Comparison of ENCODE assay signal across 8 cellular contexts in genomic region chr3:141737828-141738635, GRCh38. TPM values are rescaled to one million over a fixed set of nuclear protein-coding genes. Genes with fewer than 3 reads are reported as not detected.
DNase-seq lines count a peak whose midpoint lies in the region; ATAC-seq and TF ChIP-seq lines count a peak whose summit lies in the region.

Gene RNF7, plus strand, starts transcription at chr3:141738298. Its CDS starts 44 bp downstream, at chr3:141738342.

- no peaks in the 10 kb centered on the region for H3K27me3 Mint-ChIP-seq in activated B cell treated with CpG ODN at 0.5 μM for 24 hours

- peak within 1 kb of the TSS; percentile 92 for H3K4me3 ChIP-seq in AG10803 (ENCODE audit: low read length)

- peak within 1 kb of the TSS; percentile 95 for H3K27ac ChIP-seq in caudate nucleus (ENCODE audit: low read depth, low read length)

- H3K27ac Mint-ChIP-seq in activated B cell treated with CpG ODN at 0.5 μM for 24 hours: peak within 1 kb of the TSS; percentile 96

- peaks cover 18% of the 10 kb centered on the region for H3K36me3 Mint-ChIP-seq in activated B cell treated with CpG ODN at 0.5 μM for 24 hours (ENCODE audit: low read depth)

- POLR2A ChIA-PET in activated B cell treated with CpG ODN at 0.5 μM for 24 hours (lab: Charles Lee): interaction anchor here (0.7 to 3.2 kb wide), 10 partner anchors 9 to 1263 kb away, joined by 3 to 42 read pairs (median 6); partner anchors contain the start of genes ATP1B3, U2SURP and XRN1

- peak; percentile 94 for DNase-seq in AG10803 (ENCODE audit: low read depth)
- DNase-seq in NCI-H345 (lab: John Stamatoyannopoulos, UW): peak; percentile 93
- peak; percentile 98 for DNase-seq in activated B cell treated with CpG ODN at 0.5 μM for 24 hours
- peak; percentile 39 to 98 (median 91) for DNase-seq in caudate nucleus (lab: John Stamatoyannopoulos, UW)
- peak; percentile 96 for DNase-seq in inferior parietal cortex (ENCODE audit: extremely low spot score)
- DNase-seq in stimulated activated CD4-positive, alpha-beta T cell treated with anti-CD3 and anti-CD28 coated beads, Interleukin-12 subunit alpha, Interleukin-12 subunit beta, amount 100 ng/mL, for 24 hours (ENCODE audit: low read depth in 2 of 2): peak; percentile 91 to 95

- TF ChIP-seq CTCF in AG10803 (conservative IDR thresholded peaks at IDR 0.05; ENCODE audit: low read length) (peak; percentile 43), activated B cell treated with CpG ODN at 0.5 μM for 24 hours (IDR thresholded peaks at IDR 0.05) (no peak)

- H3K4me1 Mint-ChIP-seq in activated B cell treated with CpG ODN at 0.5 μM for 24 hours: peaks cover 40% of the 10 kb centered on the region

- CTCF ChIA-PET in activated B cell treated with CpG ODN at 0.5 μM for 24 hours (lab: Charles Lee): interaction anchor here (0.9 to 2.8 kb wide), 8 partner anchors 132 to 506 kb away, joined by 3 to 25 read pairs (median 3); partner anchors contain the start of gene PXYLP1

- peak within 1 kb of the TSS; percentile 96 for H3K4me3 Mint-ChIP-seq in activated B cell treated with CpG ODN at 0.5 μM for 24 hours

- ATAC-seq in GM19023 (IDR thresholded peaks at IDR 0.05; ENCODE audit: unreplicated experiment) (peak; percentile 94), HG03280 (IDR thresholded peaks at IDR 0.05; ENCODE audit: unreplicated experiment) (peak; percentile 94), activated B cell treated with CpG ODN at 0.5 μM for 24 hours (ENCODE audit: low read depth) (peak; percentile 93)

- H3K9me3 Mint-ChIP-seq in activated B cell treated with CpG ODN at 0.5 μM for 24 hours: no peaks in the 10 kb centered on the region

- intact Hi-C loops in activated B cell treated with CpG ODN at 0.5 μM for 24 hours (cut with micrococcal nuclease): loop anchor here (1.0 to 10.0 kb wide), 19 partner anchors 13 to 1263 kb away; partner anchors contain the start of genes ATR, GK5, PXYLP1 and RASA2

RNA-seq across cellular contexts. Expression of gene RNF7, which starts in this region (rescaled TPM):
- total RNA-seq in activated B cell treated with CpG ODN at 0.5 μM for 24 hours: 60.7 and 62.1 TPM in 2 replicates

Comparison
In these comparisons a context has a peak if more than half of its experiments do, and no peak if none do; other contexts are left out.
1. Peak in every context shown above with its lines: DNase-seq, ATAC-seq, H3K4me3 ChIP-seq and H3K27ac ChIP-seq.